Comparison of ENCODE assay signal across 1 cellular context in genomic region chr20:51720854-51721253, GRCh38.
TF ChIP-seq lines count a peak whose summit lies in the region.

No MANE protein-coding gene starts in this region.

TF ChIP-seq in H1, 55 proteins besides CTCF, POLR2A, EP300 and RAD21 (continued from another document):
- no peak for TF ChIP-seq CHD7 (IDR thresholded peaks at IDR 0.05; ENCODE audit: insufficient replicate concordance, low read length)
- TF ChIP-seq MAX (IDR thresholded peaks at IDR 0.05), result no peak
- no peak for TF ChIP-seq EGR1 (IDR thresholded peaks at IDR 0.05; ENCODE audit: borderline replicate concordance, low read depth, low read length)
- no peak for TF ChIP-seq ASH2L (IDR thresholded peaks at IDR 0.05; ENCODE audit: low read length)
- no peak for TF ChIP-seq TEAD4 (IDR thresholded peaks at IDR 0.05; ENCODE audit: low read depth, low read length)
- TF ChIP-seq FOSL1 (IDR thresholded peaks at IDR 0.05; ENCODE audit: insufficient read depth, low read depth, low read length), result no peak
- TF ChIP-seq KDM5A (IDR thresholded peaks at IDR 0.05; ENCODE audit: low read length), result no peak
